1 cellular context compared by ENCODE assay signal in genomic region chr21:41621523-41621922, GRCh38.
TF ChIP-seq lines count a peak whose summit lies in the region.

No MANE protein-coding gene starts in this region.

TF ChIP-seq in IMR-90, 13 proteins besides CTCF, POLR2A, EP300 and RAD21 (continued from another document):
- no peak for TF ChIP-seq ELK1 (IDR thresholded peaks at IDR 0.05; ENCODE audit: borderline replicate concordance, low read depth, low read length)
